ENCODE assay signal across 1 cellular context in genomic region chr4:106301393-106302084, GRCh38.
TF ChIP-seq lines count a peak whose summit lies in the region.

No MANE protein-coding gene starts in this region.

TF ChIP-seq in endothelial cell of umbilical vein, 7 proteins besides CTCF, POLR2A, EP300 and RAD21:
- TF ChIP-seq MAX (IDR thresholded peaks at IDR 0.05; ENCODE audit: insufficient read depth, insufficient read length) (no peak), GATA2 (IDR thresholded peaks at IDR 0.05; ENCODE audit: insufficient read depth, insufficient read length, low read depth, low read length) (no peak), FOS (IDR thresholded peaks at IDR 0.05; ENCODE audit: borderline replicate concordance, insufficient read depth, low read length) (no peak), MYC (IDR thresholded peaks at IDR 0.05; ENCODE audit: low read depth, low read length) (no peak), EZH2 (IDR thresholded peaks at IDR 0.05; ENCODE audit: borderline replicate concordance, low read depth, low read length, severe bottlenecking) (no peak), POLR2AphosphoS5 (IDR thresholded peaks at IDR 0.05; ENCODE audit: insufficient read depth, low read depth, low read length) (no peak), JUN (IDR thresholded peaks at IDR 0.05; ENCODE audit: borderline replicate concordance, insufficient read depth, insufficient read length, low read depth) (no peak)
